Comparison of ENCODE assay signal across 24 cellular contexts in genomic region chr18:61173579-61173978, GRCh38.
"Had no signal": no experiment of that assay in that cellular context is flagged by ENCODE, and none has a peak within 500 bp of the region (broad histone marks: within the 10 kb centered on the region; RNA-seq: fewer than 3 reads in every experiment).

No MANE protein-coding gene starts in this region.

- DNase-seq: activated CD4-positive, alpha-beta T cell treated with anti-CD3 and anti-CD28 coated beads for 48 hours; activated CD4-positive, alpha-beta T cell treated with anti-CD3 and anti-CD28 coated beads, Interleukin-2, amount 50 U/mL, for 4 hours; activated CD4-positive, CD25-positive, alpha-beta regulatory T cell treated with anti-CD3 and anti-CD28 coated beads, Interleukin-2, amount 50 U/mL, for 72 hours; activated CD8-positive, alpha-beta memory T cell treated with anti-CD3 and anti-CD28 coated beads, Interleukin-2, amount 10 ng/mL, durations not matched to agents 7 days and 5 days; activated CD8-positive, alpha-beta T cell treated with anti-CD3 and anti-CD28 coated beads, Interleukin-2, amount 10 ng/mL, durations not matched to agents 7 days and 5 days; activated effector memory CD4-positive, alpha-beta T cell treated with Interleukin-2 at 50 U/mL for 16 hours; activated naive CD4-positive, alpha-beta T cell; activated T-cell treated with anti-CD3 and anti-CD28 coated beads, Interleukin-2, amount 50 U/mL, for 24 hours; aorta; KG1; MV-4-11; NCI-H1694; NCI-H2029; NCI-H2107; NCI-H510A treated with DMSO at 0.1 percent for 48 hours; NCI-H69; Peyer's patch; SHP77 treated with DMSO at 0.1 percent for 48 hours had no signal

- H3K27ac ChIP-seq: Peyer's patch had no signal

- ATAC-seq: activated CD8-positive, alpha-beta memory T cell treated with anti-CD3 and anti-CD28 coated beads, Interleukin-2, amount 10 ng/mL, durations not matched to agents 7 days and 5 days; activated CD8-positive, alpha-beta T cell treated with anti-CD3 and anti-CD28 coated beads, Interleukin-2, amount 10 ng/mL, durations not matched to agents 7 days and 5 days; WTC11 had no signal

- H3K9me3 Mint-ChIP-seq: activated T-helper 1 cell treated with anti-CD3 and anti-CD28 coated beads, Interleukin-12 subunit alpha, Interleukin-12 subunit beta, Interleukin-2, Interleukin-4 antibody, amounts not matched to agents 30 ng/mL and 10 ng/mL and 1 ng/mL, durations not matched to agents 14 hours and 24 hours and 36 hours; T-helper 1 cell treated with Interleukin-12 subunit alpha and Interleukin-12 subunit beta and Interleukin-4 antibody, amounts not matched to agents 30 μg/mL and 1 μg/mL, for 36 hours had no signal

- H3K36me3 Mint-ChIP-seq: activated CD8-positive, alpha-beta memory T cell treated with anti-CD3 and anti-CD28 coated beads, Interleukin-2, amount 10 ng/mL, durations not matched to agents 7 days and 5 days; activated naive CD4-positive, alpha-beta T cell treated with anti-CD3 and anti-CD28 coated beads, Interleukin-2, amount 50 U/mL, for 24 hours; brain had no signal

- H3K9me3 ChIP-seq: Peyer's patch had no signal

- H3K4me1 Mint-ChIP-seq: activated CD8-positive, alpha-beta memory T cell treated with anti-CD3 and anti-CD28 coated beads, Interleukin-2, amount 10 ng/mL, durations not matched to agents 7 days and 5 days; activated naive CD4-positive, alpha-beta T cell treated with anti-CD3 and anti-CD28 coated beads, Interleukin-2, amount 50 U/mL, for 24 hours; brain; central memory CD8-positive, alpha-beta T cell had no signal

- H3K4me3 ChIP-seq: Peyer's patch had no signal

- H3K4me3 Mint-ChIP-seq: activated CD8-positive, alpha-beta memory T cell treated with anti-CD3 and anti-CD28 coated beads, Interleukin-2, amount 10 ng/mL, durations not matched to agents 7 days and 5 days; activated CD8-positive, alpha-beta T cell treated with anti-CD3 and anti-CD28 coated beads, Interleukin-2, amount 10 ng/mL, durations not matched to agents 7 days and 5 days; activated naive CD4-positive, alpha-beta T cell treated with anti-CD3 and anti-CD28 coated beads, Interleukin-2, amount 50 U/mL, for 24 hours; activated T-cell treated with anti-CD3 and anti-CD28 coated beads, Interleukin-2, amount 50 U/mL, for 24 hours; activated T-helper 1 cell treated with anti-CD3 and anti-CD28 coated beads, Interleukin-12 subunit alpha, Interleukin-12 subunit beta, Interleukin-2, Interleukin-4 antibody, amounts not matched to agents 30 ng/mL and 10 ng/mL and 1 ng/mL, durations not matched to agents 14 hours and 24 hours and 36 hours; brain; central memory CD8-positive, alpha-beta T cell; T-helper 1 cell treated with Interleukin-12 subunit alpha and Interleukin-12 subunit beta and Interleukin-4 antibody, amounts not matched to agents 30 μg/mL and 1 μg/mL, for 36 hours; WTC11 had no signal

- H3K27ac Mint-ChIP-seq: activated CD8-positive, alpha-beta memory T cell treated with anti-CD3 and anti-CD28 coated beads, Interleukin-2, amount 10 ng/mL, durations not matched to agents 7 days and 5 days; activated CD8-positive, alpha-beta T cell treated with anti-CD3 and anti-CD28 coated beads, Interleukin-2, amount 10 ng/mL, durations not matched to agents 7 days and 5 days; activated naive CD4-positive, alpha-beta T cell treated with anti-CD3 and anti-CD28 coated beads, Interleukin-2, amount 50 U/mL, for 24 hours; activated T-cell treated with anti-CD3 and anti-CD28 coated beads, Interleukin-2, amount 50 U/mL, for 24 hours; activated T-helper 1 cell treated with anti-CD3 and anti-CD28 coated beads, Interleukin-12 subunit alpha, Interleukin-12 subunit beta, Interleukin-2, Interleukin-4 antibody, amounts not matched to agents 30 ng/mL and 10 ng/mL and 1 ng/mL, durations not matched to agents 14 hours and 24 hours and 36 hours; brain; T-helper 1 cell treated with Interleukin-12 subunit alpha and Interleukin-12 subunit beta and Interleukin-4 antibody, amounts not matched to agents 30 μg/mL and 1 μg/mL, for 36 hours; WTC11 had no signal

- H3K27me3 ChIP-seq: Peyer's patch had no signal

- H3K36me3 ChIP-seq: Peyer's patch had no signal

- H3K4me1 ChIP-seq: Peyer's patch had no signal

- H3K27me3 Mint-ChIP-seq: activated CD8-positive, alpha-beta memory T cell treated with anti-CD3 and anti-CD28 coated beads, Interleukin-2, amount 10 ng/mL, durations not matched to agents 7 days and 5 days; activated naive CD4-positive, alpha-beta T cell treated with anti-CD3 and anti-CD28 coated beads, Interleukin-2, amount 50 U/mL, for 24 hours; activated T-cell treated with anti-CD3 and anti-CD28 coated beads, Interleukin-2, amount 50 U/mL, for 24 hours; brain; central memory CD8-positive, alpha-beta T cell had no signal
